1 cellular context compared by ENCODE assay signal in genomic region chrX:10169180-10169579, GRCh38.
TF ChIP-seq lines count a peak whose summit lies in the region.

No MANE protein-coding gene starts in this region.

TF ChIP-seq in HepG2, 621 proteins besides CTCF, POLR2A, EP300 and RAD21 (continued from another document and continues in another):
- TF ChIP-seq AHDC1 (CRISPR knock-in tag; IDR thresholded peaks at IDR 0.05; ENCODE audit: borderline replicate concordance) = peak; percentile 26; the same call in 1 of the 2 replicates
- no peak for TF ChIP-seq ZFAT (CRISPR knock-in tag; conservative IDR thresholded peaks at IDR 0.05)
- TF ChIP-seq NR2F2 (IDR thresholded peaks at IDR 0.05; ENCODE audit: borderline replicate concordance, low read depth) = no peak
- no peak for TF ChIP-seq SP2 (CRISPR knock-in tag; IDR thresholded peaks at IDR 0.05)
- TF ChIP-seq CREM (IDR thresholded peaks at IDR 0.05) = 0 out of 2 replicates have a peak, but pooled peaks have one; percentile 6
- no peak for TF ChIP-seq CREM (CRISPR knock-in tag; IDR thresholded peaks at IDR 0.05)
- peak; percentile 67 for TF ChIP-seq PAXIP1 (CRISPR knock-in tag; conservative IDR thresholded peaks at IDR 0.05)
- TF ChIP-seq STAT5B (CRISPR knock-in tag; IDR thresholded peaks at IDR 0.05) = no peak
- TF ChIP-seq HOXA3 (CRISPR knock-in tag; IDR thresholded peaks at IDR 0.05) = peak; percentile 23; the same call in 1 of the 2 replicates
- TF ChIP-seq ZNF703 (CRISPR knock-in tag; IDR thresholded peaks at IDR 0.05; ENCODE audit: borderline replicate concordance) = no peak
- no peak for TF ChIP-seq KLF11 (CRISPR knock-in tag; IDR thresholded peaks at IDR 0.05)
- no peak for TF ChIP-seq ZNF850 (CRISPR knock-in tag; conservative IDR thresholded peaks at IDR 0.05)
- TF ChIP-seq KDM5A (IDR thresholded peaks at IDR 0.05; ENCODE audit: borderline replicate concordance, low read length) = no peak
- no peak for TF ChIP-seq TCF12 (IDR thresholded peaks at IDR 0.05)
- no peak for TF ChIP-seq TCF12 (CRISPR knock-in tag; IDR thresholded peaks at IDR 0.05)
- no peak for TF ChIP-seq MAF1 (CRISPR knock-in tag; IDR thresholded peaks at IDR 0.05; ENCODE audit: borderline replicate concordance)
- no peak for TF ChIP-seq ZC3H4 (CRISPR knock-in tag; IDR thresholded peaks at IDR 0.05; ENCODE audit: borderline replicate concordance)
- no peak for TF ChIP-seq PCBP1 (IDR thresholded peaks at IDR 0.05; ENCODE audit: borderline replicate concordance, low read depth, low read length)
- TF ChIP-seq NCOA2 (CRISPR knock-in tag; IDR thresholded peaks at IDR 0.05) = 0 out of 2 replicates have a peak, but pooled peaks have one; percentile 12
- TF ChIP-seq JUN (CRISPR knock-in tag; IDR thresholded peaks at IDR 0.05) = no peak
- no peak for TF ChIP-seq SIN3A (IDR thresholded peaks at IDR 0.05; ENCODE audit: borderline replicate concordance, low read depth, low read length)
- no peak for TF ChIP-seq ZNF350 (CRISPR knock-in tag; IDR thresholded peaks at IDR 0.05; ENCODE audit: borderline replicate concordance, low read depth)
- no peak for TF ChIP-seq BCLAF1 (IDR thresholded peaks at IDR 0.05)
- no peak for TF ChIP-seq ZNF230 (CRISPR knock-in tag; IDR thresholded peaks at IDR 0.05)
- TF ChIP-seq ZNF883 (CRISPR knock-in tag; IDR thresholded peaks at IDR 0.05; ENCODE audit: not compliant biosample characterization) = no peak
- peak; percentile 29; the same call in 1 of the 2 replicates for TF ChIP-seq TFAP4 (IDR thresholded peaks at IDR 0.05; ENCODE audit: borderline replicate concordance, low read depth)
- TF ChIP-seq ZNF263 (CRISPR knock-in tag; IDR thresholded peaks at IDR 0.05) = no peak
- TF ChIP-seq ZNF256 (CRISPR knock-in tag; conservative IDR thresholded peaks at IDR 0.05) = no peak
- TF ChIP-seq CENPBD1 (CRISPR knock-in tag; IDR thresholded peaks at IDR 0.05; ENCODE audit: borderline replicate concordance, low read depth) = no peak
- no peak for TF ChIP-seq MXD4 (CRISPR knock-in tag; IDR thresholded peaks at IDR 0.05)
- no peak for TF ChIP-seq ZNF83 (CRISPR knock-in tag; IDR thresholded peaks at IDR 0.05; ENCODE audit: borderline replicate concordance)
- TF ChIP-seq NR2F1 (CRISPR knock-in tag; IDR thresholded peaks at IDR 0.05) = no peak
- TF ChIP-seq MED13 (CRISPR knock-in tag; IDR thresholded peaks at IDR 0.05) = no peak
- no peak for TF ChIP-seq MXI1 (IDR thresholded peaks at IDR 0.05; ENCODE audit: borderline replicate concordance, low read depth, low read length)
- TF ChIP-seq ZNF501 (CRISPR knock-in tag; IDR thresholded peaks at IDR 0.05) = no peak
- TF ChIP-seq FOXP4 (CRISPR knock-in tag; IDR thresholded peaks at IDR 0.05) = peak; percentile 41
- peak; percentile 52; the same call in 1 of the 2 replicates for TF ChIP-seq HNF4G (IDR thresholded peaks at IDR 0.05; ENCODE audit: borderline replicate concordance, low read depth, low read length)
- no peak for TF ChIP-seq HNF4G (CRISPR knock-in tag; IDR thresholded peaks at IDR 0.05; ENCODE audit: borderline replicate concordance, low read depth)
- no peak for TF ChIP-seq IRF9 (CRISPR knock-in tag; IDR thresholded peaks at IDR 0.05; ENCODE audit: borderline replicate concordance)
- no peak for TF ChIP-seq ZNF678 (CRISPR knock-in tag; IDR thresholded peaks at IDR 0.05)
- TF ChIP-seq ZNF235 (CRISPR knock-in tag; IDR thresholded peaks at IDR 0.05; ENCODE audit: borderline replicate concordance) = no peak
- no peak for TF ChIP-seq ZKSCAN8 (CRISPR knock-in tag; IDR thresholded peaks at IDR 0.05; ENCODE audit: borderline replicate concordance)
- TF ChIP-seq TIGD3 (CRISPR knock-in tag; IDR thresholded peaks at IDR 0.05; ENCODE audit: borderline replicate concordance) = no peak
- TF ChIP-seq ZNF580 (CRISPR knock-in tag; IDR thresholded peaks at IDR 0.05; ENCODE audit: borderline replicate concordance, low read depth) = no peak
- no peak for TF ChIP-seq AHR (CRISPR knock-in tag; IDR thresholded peaks at IDR 0.05)
- 0 out of 2 replicates have a peak, but pooled peaks have one; percentile 22 for TF ChIP-seq GATAD2A (CRISPR knock-in tag; IDR thresholded peaks at IDR 0.05)
